Comparison of ENCODE assay signal across 20 cellular contexts in genomic region chr20:62716941-62717310, GRCh38. TPM values are rescaled to one million over a fixed set of nuclear protein-coding genes. Genes with fewer than 3 reads are reported as not detected.
DNase-seq lines count a peak whose midpoint lies in the region; ATAC-seq and TF ChIP-seq lines count a peak whose summit lies in the region.
"Had no signal": no experiment of that assay in that cellular context is flagged by ENCODE, and none has a peak within 500 bp of the region (broad histone marks: within the 10 kb centered on the region; RNA-seq: fewer than 3 reads in every experiment).

No MANE protein-coding gene starts in this region.

- H3K36me3 ChIP-seq in BLaER1 (no peaks in the 10 kb centered on the region), neuronal stem cell (replicated peaks in 1 of 2; ENCODE audit: control insufficient read depth in 2 of 2, insufficient read depth in 2 of 2, low read length in 2 of 2) (no peaks in the 10 kb centered on the region), Caco-2 (ENCODE audit: control insufficient read depth, insufficient read depth, low read length) (no peaks in the 10 kb centered on the region)
- H3K36me3 ChIP-seq in CD4-positive, CD25-positive, alpha-beta regulatory T cell (ENCODE audit: control insufficient read depth, insufficient read depth, low read length) = no peaks in the 10 kb centered on the region
- H3K36me3 ChIP-seq: Peyer's patch had no signal

- H3K18ac ChIP-seq in neuronal stem cell (ENCODE audit: low read length) = peak overlapping the region; percentile 77

- H3K79me1 ChIP-seq in neuronal stem cell (ENCODE audit: low read depth, low read length) = no peaks in the 10 kb centered on the region

- no peak for TF ChIP-seq CTCF in chondrocyte (IDR thresholded peaks at IDR 0.05)
- no peak for TF ChIP-seq CTCF in Caco-2 (IDR thresholded peaks at IDR 0.05; ENCODE audit: insufficient read depth in 1 of 2, low read depth in 1 of 2, low read length in 1 of 2, severe bottlenecking in 1 of 2, unreplicated experiment in 1 of 2)

- CTCF ChIA-PET in Caco-2 (lab: Charles Lee) = no interaction called here

- no peak overlapping the region for H3K4me3 Mint-ChIP-seq in CD4-positive, CD25-positive, alpha-beta regulatory T cell
- H3K4me3 Mint-ChIP-seq in chondrocyte (ENCODE audit: unreplicated experiment) (no peak overlapping the region), Caco-2 (ENCODE audit: unreplicated experiment) (no peak overlapping the region)
- H3K4me3 Mint-ChIP-seq: CD14-positive monocyte, H9, IgD-negative memory B cell had no signal

- no peaks in the 10 kb centered on the region for H4K20me1 ChIP-seq in BLaER1

- H4K8ac ChIP-seq in neuronal stem cell (ENCODE audit: low read depth, low read length) = no peak overlapping the region

- H2BK15ac ChIP-seq in neuronal stem cell (ENCODE audit: low read length) = peak overlapping the region; percentile 81

- peaks cover 27% of the 10 kb centered on the region for H3K9me3 ChIP-seq in BLaER1
- peaks cover 13 to 18% of the 10 kb centered on the region in 2 experiments for H3K9me3 ChIP-seq in CD4-positive, CD25-positive, alpha-beta regulatory T cell (ENCODE audit: control insufficient read depth in 2 of 2, low read length in 2 of 2)
- H3K9me3 ChIP-seq in neuronal stem cell (replicated peaks in 1 of 2; ENCODE audit: control insufficient read depth in 2 of 2, insufficient read depth in 1 of 2, low read depth in 1 of 2, low read length in 2 of 2) = peaks cover 5 to 17% of the 10 kb centered on the region in 2 donors
- H3K9me3 ChIP-seq in Caco-2 = peaks cover 15% of the 10 kb centered on the region

- peaks cover 43% of the 10 kb centered on the region for H3K4me1 ChIP-seq in BLaER1
- peaks cover 22% of the 10 kb centered on the region for H3K4me1 ChIP-seq in CD4-positive, CD25-positive, alpha-beta regulatory T cell (ENCODE audit: control insufficient read depth, insufficient read depth, low read length, poor library complexity, severe bottlenecking)
- no peaks in the 10 kb centered on the region for H3K4me1 ChIP-seq in neuronal stem cell (ENCODE audit: control insufficient read depth in 2 of 2, insufficient read depth in 1 of 2, low read depth in 1 of 2, low read length in 2 of 2)
- H3K4me1 ChIP-seq in Caco-2 = no peaks in the 10 kb centered on the region
- H3K4me1 ChIP-seq: Peyer's patch had no signal

- H3K4me1 Mint-ChIP-seq in CD4-positive, CD25-positive, alpha-beta regulatory T cell = peaks cover 9 to 30% (median 17%) of the 10 kb centered on the region in 4 donors
- H3K4me1 Mint-ChIP-seq in chondrocyte (ENCODE audit: low read depth) (no peaks in the 10 kb centered on the region), Caco-2 (ENCODE audit: low read depth, unreplicated experiment) (no peaks in the 10 kb centered on the region)

- POLR2A ChIA-PET in Caco-2 (lab: Charles Lee) = no interaction called here

- intact Hi-C loops in Caco-2 (cut with micrococcal nuclease; ENCODE audit: unreplicated experiment) = no loop called here

- H2BK12ac ChIP-seq in neuronal stem cell (ENCODE audit: low read length) = no peak overlapping the region

- H3K4me3 ChIP-seq in BLaER1 (no peak overlapping the region), neuronal stem cell (ENCODE audit: low read length in 2 of 2) (no peak overlapping the region), Caco-2 (ENCODE audit: low read depth, low read length) (no peak overlapping the region)
- H3K4me3 ChIP-seq in CD4-positive, CD25-positive, alpha-beta regulatory T cell (ENCODE audit: low read depth, low read length) = no peak overlapping the region
- H3K4me3 ChIP-seq: Peyer's patch had no signal

- BruUV-seq in Caco-2 (replicated peaks; lab: Mats Ljungman, UMichigan) = no TSS peak

- H2BK5ac ChIP-seq in neuronal stem cell (ENCODE audit: low read length) = no peak overlapping the region

- H3K36me3 Mint-ChIP-seq in CD4-positive, CD25-positive, alpha-beta regulatory T cell = peaks cover 3% of the 10 kb centered on the region
- H3K36me3 Mint-ChIP-seq in chondrocyte (ENCODE audit: low read depth) = peaks cover 5% of the 10 kb centered on the region
- no peaks in the 10 kb centered on the region for H3K36me3 Mint-ChIP-seq in Caco-2 (ENCODE audit: insufficient read depth, unreplicated experiment)

- H3K9me3 Mint-ChIP-seq in CD4-positive, CD25-positive, alpha-beta regulatory T cell = peaks cover 0 to 20% (median 6%) of the 10 kb centered on the region in 7 donors
- peaks cover 27% of the 10 kb centered on the region for H3K9me3 Mint-ChIP-seq in chondrocyte (ENCODE audit: low read depth)
- peaks cover 18% of the 10 kb centered on the region for H3K9me3 Mint-ChIP-seq in Caco-2 (ENCODE audit: unreplicated experiment)

- no peak overlapping the region for H4K91ac ChIP-seq in neuronal stem cell (ENCODE audit: low read depth, low read length, poor library complexity)

- H3K27ac ChIP-seq in BLaER1 (peak overlapping the region; percentile 52; the same call in 1 of the 2 replicates), neuronal stem cell (replicated peaks; ENCODE audit: low read length) (no peak overlapping the region)
- H3K27ac ChIP-seq in CD4-positive, CD25-positive, alpha-beta regulatory T cell (ENCODE audit: insufficient read depth, low read length, poor library complexity, severe bottlenecking) = peak overlapping the region; percentile 14

- peak overlapping the region; percentile 80 for H3K4me2 ChIP-seq in BLaER1
- no peak overlapping the region for H3K4me2 ChIP-seq in neuronal stem cell (ENCODE audit: insufficient read depth, low read length, poor library complexity, severe bottlenecking)

- H3K27me3 ChIP-seq in BLaER1 = no peaks in the 10 kb centered on the region
- H3K27me3 ChIP-seq in CD4-positive, CD25-positive, alpha-beta regulatory T cell (ENCODE audit: control insufficient read depth, insufficient read depth, low read length) = no peaks in the 10 kb centered on the region
- H3K27me3 ChIP-seq in neuronal stem cell (ENCODE audit: control insufficient read depth in 3 of 3, insufficient read depth in 3 of 3, low read depth in 1 of 3, low read length in 3 of 3) = peaks cover 0 to 49% (median 0%) of the 10 kb centered on the region in 3 experiments
- peaks cover 7% of the 10 kb centered on the region for H3K27me3 ChIP-seq in Caco-2 (replicated peaks; ENCODE audit: control insufficient read depth, insufficient read depth, low read length)
- H3K27me3 ChIP-seq: Peyer's patch had no signal

- no peak for DNase-seq in CD4-positive, CD25-positive, alpha-beta regulatory T cell
- DNase-seq in chondrocyte (ENCODE audit: low spot score) (peak; percentile 71), neuronal stem cell (ENCODE audit: low spot score) (no peak), KG1 (lab: John Stamatoyannopoulos, UW) (no peak), Caco-2 (no peak)
- DNase-seq: COR-L47, DMS153, GF-D8, H9, NCI-H1092 treated with DMSO at 0.1 percent for 48 hours, NCI-H146, NCI-H2081, NCI-H2171 treated with DMSO at 0.1 percent for 48 hours, NCI-H446 treated with DMSO at 0.1 percent for 48 hours had no signal

- no peak overlapping the region for H2AFZ ChIP-seq in neuronal stem cell (ENCODE audit: low read length)

- H3K14ac ChIP-seq in neuronal stem cell (ENCODE audit: low read length) = peak overlapping the region; percentile 42

- H3K27me3 Mint-ChIP-seq in CD4-positive, CD25-positive, alpha-beta regulatory T cell = peaks cover 4% of the 10 kb centered on the region
- H3K27me3 Mint-ChIP-seq in chondrocyte (ENCODE audit: low read depth) (peaks cover 59% of the 10 kb centered on the region), Caco-2 (ENCODE audit: insufficient read depth, unreplicated experiment) (peaks cover 42% of the 10 kb centered on the region)

- no peak for ATAC-seq in CD4-positive, CD25-positive, alpha-beta regulatory T cell (ENCODE audit: low read depth in 2 of 2)
- no peak for ATAC-seq in HG03135 (IDR thresholded peaks at IDR 0.05; ENCODE audit: unreplicated experiment)

- peak overlapping the region; percentile 36 for H2AK5ac ChIP-seq in neuronal stem cell (ENCODE audit: low read depth, low read length)

- peak overlapping the region; percentile 83 for H2BK120ac ChIP-seq in neuronal stem cell (ENCODE audit: low read depth, low read length)

- H3K9ac ChIP-seq in BLaER1 (no peak overlapping the region), neuronal stem cell (ENCODE audit: low read depth, low read length, poor library complexity) (no peak overlapping the region)

- peak overlapping the region; percentile 82 for H3K23ac ChIP-seq in neuronal stem cell (ENCODE audit: low read depth, low read length, poor library complexity)

- no peak overlapping the region for H3K27ac Mint-ChIP-seq in CD4-positive, CD25-positive, alpha-beta regulatory T cell
- H3K27ac Mint-ChIP-seq in chondrocyte (ENCODE audit: unreplicated experiment) (no peak overlapping the region), Caco-2 (ENCODE audit: unreplicated experiment) (no peak overlapping the region)
- H3K27ac Mint-ChIP-seq: IgD-negative memory B cell had no signal

- H3K4ac ChIP-seq in neuronal stem cell (ENCODE audit: low read length) = no peak overlapping the region

- no CpG with 5 or more reads among the region's 11 CpGs for WGBS in neuronal stem cell (ENCODE audit: extremely low coverage in 2 of 2, insufficient read length in 2 of 2, insufficient replicate concordance in 1 of 2), 2 donors

RNA-seq across cellular contexts. Expression of gene NTSR1, which starts 8.3 kb away (rescaled TPM):
- 0.37 TPM for total RNA-seq in CD4-positive, CD25-positive, alpha-beta regulatory T cell
- under 1 TPM in 1 of 4 donors, not detected in 3; 0.11 TPM for polyA plus RNA-seq in CD4-positive, CD25-positive, alpha-beta regulatory T cell
- total RNA-seq in chondrocyte (0.10 TPM in 1 of 3 replicates, not detected in the others), Caco-2 (2022) (0.14 and 0.16 TPM in 2 replicates)
- 0.28 TPM for polyA plus RNA-seq in neuronal stem cell (2013, experiment 1 of 2)
- polyA plus RNA-seq in neuronal stem cell (2013, experiment 2 of 2) = 0.21 TPM
- total RNA-seq: SK-MEL-5 had no signal
- polyA plus RNA-seq: IgD-negative memory B cell had no signal
